24 cellular contexts compared by ENCODE assay signal in genomic region chr4:126572264-126572663, GRCh38.
"Had no signal": no experiment of that assay in that cellular context is flagged by ENCODE, and none has a peak within 500 bp of the region (broad histone marks: within the 10 kb centered on the region; RNA-seq: fewer than 3 reads in every experiment).

No MANE protein-coding gene starts in this region.

- H3K9me3 ChIP-seq: Peyer's patch, SJSA1 had no signal

- FAIRE-seq: astrocyte, TTC549 had no signal

- H3K27ac ChIP-seq: Peyer's patch, SJSA1 had no signal

- ATAC-seq: activated CD8-positive, alpha-beta memory T cell treated with anti-CD3 and anti-CD28 coated beads, Interleukin-2, amount 10 ng/mL, durations not matched to agents 7 days and 5 days; SK-N-SH treated with all-trans-retinoic acid at 6 μM for 48 hours; WTC11 had no signal

- H3K27me3 ChIP-seq: Peyer's patch, SJSA1 had no signal

- H3K4me3 ChIP-seq: Peyer's patch, SJSA1 had no signal

- H3K4me1 ChIP-seq: Peyer's patch, SJSA1 had no signal

- DNase-seq: activated CD4-positive, alpha-beta T cell treated with anti-CD3 and anti-CD28 coated beads for 1 hour; activated CD4-positive, alpha-beta T cell treated with anti-CD3 and anti-CD28 coated beads, Interleukin-2, amount 10 ng/mL, durations not matched to agents 24 days and 14 days; activated CD4-positive, alpha-beta T cell treated with anti-CD3 and anti-CD28 coated beads, Interleukin-2, amount 50 U/mL, for 48 hours; activated CD8-positive, alpha-beta memory T cell treated with anti-CD3 and anti-CD28 coated beads, Interleukin-2, amount 10 ng/mL, durations not matched to agents 7 days and 5 days; activated effector memory CD4-positive, alpha-beta T cell treated with anti-CD3 and anti-CD28 coated beads, Interleukin-2, amount 50 U/mL, for 16 hours; activated naive CD4-positive, alpha-beta T cell treated with anti-CD3 and anti-CD28 coated beads for 36 hours; activated T-cell treated with anti-CD3 and anti-CD28 coated beads, Interleukin-2, amount 50 U/mL, for 24 hours; amygdala; Kasumi-1; KBM-7; NCI-H1092; NCI-H1417 treated with DMSO at 0.1 percent for 48 hours; NCI-H1694 treated with DMSO at 0.1 percent for 48 hours; NCI-H2081; NCI-H510A treated with DMSO at 0.1 percent for 48 hours; NCI-H69; NK-92 treated with Interleukin-12 subunit alpha and Interleukin-12 subunit beta, amount 100 ng/mL, for 24 hours; Peyer's patch; SHP77 had no signal

- H3K36me3 ChIP-seq: Peyer's patch, SJSA1 had no signal
